ENCODE assay signal across 20 cellular contexts in the genomic region with DNA sequence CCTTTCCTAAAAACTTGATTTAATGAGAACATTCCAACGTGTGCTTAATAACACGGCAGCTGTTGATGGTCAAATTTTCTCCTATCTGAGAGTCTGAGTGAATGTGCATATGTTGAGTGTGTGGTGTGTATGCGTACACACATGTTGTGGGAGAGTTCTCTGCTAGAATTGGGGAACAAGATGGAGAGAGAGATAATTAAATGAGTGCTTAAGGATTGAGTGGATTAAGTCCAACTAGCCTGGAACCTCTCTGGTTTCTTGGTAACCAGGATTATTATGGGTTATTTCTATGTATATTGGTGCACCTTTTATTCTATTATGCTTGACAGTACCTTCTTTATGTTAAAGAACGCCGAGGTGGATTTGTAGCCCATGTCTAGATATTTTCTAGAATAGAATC. TPM values are rescaled to one million over a fixed set of nuclear protein-coding genes. Genes with fewer than 3 reads are reported as not detected.
DNase-seq lines count a peak whose midpoint lies in the region; ATAC-seq and TF ChIP-seq lines count a peak whose summit lies in the region.
"Had no signal": no experiment of that assay in that cellular context is flagged by ENCODE, and none has a peak within 500 bp of the region (broad histone marks: within the 10 kb centered on the region; RNA-seq: fewer than 3 reads in every experiment).

No MANE protein-coding gene starts in this region.

- DNase-seq in activated T-cell treated with anti-CD3 and anti-CD28 coated beads, Interleukin-2, amount 50 U/mL, for 72 hours, result no peak
- DNase-seq in activated T-cell treated with anti-CD3 and anti-CD28 coated beads for 4 hours (no peak), NCI-H524 (lab: John Stamatoyannopoulos, UW) (peak; percentile 58 to 85), CD14-positive monocyte (ENCODE audit: low spot score) (no peak), HuH-7.5 (ENCODE audit: low spot score) (no peak)
- DNase-seq in activated naive CD4-positive, alpha-beta T cell treated with anti-CD3 and anti-CD28 coated beads, Interleukin-2, amount 50 U/mL, for 72 hours (ENCODE audit: low spot score in 2 of 2), result no peak
- no peak for DNase-seq in stimulated activated effector memory CD8-positive, alpha-beta T cell treated with anti-CD3 and anti-CD28 coated beads, Interleukin-12 subunit alpha, Interleukin-12 subunit beta, amount 100 ng/mL, for 72 hours (ENCODE audit: low spot score in 2 of 2)
- DNase-seq: activated gamma-delta T cell; brain microvascular endothelial cell; cortex of kidney; hypothalamus; mammary epithelial cell; MG63; NCI-H1694; NCI-H345; stimulated activated CD4-positive, alpha-beta T cell treated with anti-CD3 and anti-CD28 coated beads, Interleukin-4, amount 100 ng/mL, for 24 hours; SW 1271 had no signal

- no peak for TF ChIP-seq CTCF in CD14-positive monocyte (IDR thresholded peaks at IDR 0.05)

- H3K36me3 Mint-ChIP-seq in activated T-cell treated with anti-CD3 and anti-CD28 coated beads, Interleukin-2, amount 50 U/mL, for 72 hours (ENCODE audit: insufficient read depth in 2 of 2), result peaks cover 0 to 1% of the 10 kb centered on the region in 2 donors
- H3K36me3 Mint-ChIP-seq in activated naive CD4-positive, alpha-beta T cell treated with anti-CD3 and anti-CD28 coated beads, Interleukin-2, amount 50 U/mL, for 72 hours, result peaks cover 7 to 20% of the 10 kb centered on the region in 2 donors
- peaks cover 46% of the 10 kb centered on the region for H3K36me3 Mint-ChIP-seq in stimulated activated effector memory CD8-positive, alpha-beta T cell treated with anti-CD3 and anti-CD28 coated beads, Interleukin-12 subunit alpha, Interleukin-12 subunit beta, amount 100 ng/mL, for 72 hours
- H3K36me3 Mint-ChIP-seq in CD14-positive monocyte, result peaks cover 7 to 21% of the 10 kb centered on the region in 2 donors

- ATAC-seq in activated T-cell treated with anti-CD3 and anti-CD28 coated beads, Interleukin-2, amount 50 U/mL, for 72 hours (replicated peaks in 1 of 2), result no peak
- no peak for ATAC-seq in activated naive CD4-positive, alpha-beta T cell treated with anti-CD3 and anti-CD28 coated beads, Interleukin-2, amount 50 U/mL, for 72 hours
- no peak for ATAC-seq in stimulated activated effector memory CD8-positive, alpha-beta T cell treated with anti-CD3 and anti-CD28 coated beads, Interleukin-12 subunit alpha, Interleukin-12 subunit beta, amount 100 ng/mL, for 72 hours
- ATAC-seq in HG02759 (IDR thresholded peaks at IDR 0.05; ENCODE audit: unreplicated experiment), result no peak

- peaks cover 98% of the 10 kb centered on the region for H3K4me1 Mint-ChIP-seq in activated T-cell treated with anti-CD3 and anti-CD28 coated beads, Interleukin-2, amount 50 U/mL, for 72 hours (ENCODE audit: low read depth)
- H3K4me1 Mint-ChIP-seq in stimulated activated effector memory CD8-positive, alpha-beta T cell treated with anti-CD3 and anti-CD28 coated beads, Interleukin-12 subunit alpha, Interleukin-12 subunit beta, amount 100 ng/mL, for 72 hours, result peaks cover 83% of the 10 kb centered on the region
- peaks cover 79% of the 10 kb centered on the region for H3K4me1 Mint-ChIP-seq in CD14-positive monocyte

- H3K27me3 Mint-ChIP-seq in activated T-cell treated with anti-CD3 and anti-CD28 coated beads, Interleukin-2, amount 50 U/mL, for 72 hours (ENCODE audit: low read depth), result no peaks in the 10 kb centered on the region
- H3K27me3 Mint-ChIP-seq in CD14-positive monocyte (ENCODE audit: low read depth in 3 of 3), result peaks cover 0 to 2% (median 2%) of the 10 kb centered on the region in 3 donors
- H3K27me3 Mint-ChIP-seq: progenitor cell of endocrine pancreas had no signal

- intact Hi-C loops in CD14-positive monocyte (cut with micrococcal nuclease), result no loop called here

- peak overlapping the region; percentile 69 to 81 for H3K4me3 Mint-ChIP-seq in activated T-cell treated with anti-CD3 and anti-CD28 coated beads, Interleukin-2, amount 50 U/mL, for 72 hours
- peak overlapping the region; percentile 50 for H3K4me3 Mint-ChIP-seq in stimulated activated effector memory CD8-positive, alpha-beta T cell treated with anti-CD3 and anti-CD28 coated beads, Interleukin-12 subunit alpha, Interleukin-12 subunit beta, amount 100 ng/mL, for 72 hours
- no peak overlapping the region for H3K4me3 Mint-ChIP-seq in CD14-positive monocyte
- H3K4me3 Mint-ChIP-seq: nephron had no signal

- H3K27ac Mint-ChIP-seq in activated T-cell treated with anti-CD3 and anti-CD28 coated beads, Interleukin-2, amount 50 U/mL, for 72 hours, result peak overlapping the region; percentile 93
- H3K27ac Mint-ChIP-seq in activated naive CD4-positive, alpha-beta T cell treated with anti-CD3 and anti-CD28 coated beads, Interleukin-2, amount 50 U/mL, for 72 hours, result peak overlapping the region; percentile 57 to 86
- peak overlapping the region; percentile 86 for H3K27ac Mint-ChIP-seq in stimulated activated effector memory CD8-positive, alpha-beta T cell treated with anti-CD3 and anti-CD28 coated beads, Interleukin-12 subunit alpha, Interleukin-12 subunit beta, amount 100 ng/mL, for 72 hours
- no peak overlapping the region for H3K27ac Mint-ChIP-seq in CD14-positive monocyte
- H3K27ac Mint-ChIP-seq: nephron, progenitor cell of endocrine pancreas had no signal

- H3K9me3 Mint-ChIP-seq in activated T-cell treated with anti-CD3 and anti-CD28 coated beads, Interleukin-2, amount 50 U/mL, for 72 hours, result no peaks in the 10 kb centered on the region
- no peaks in the 10 kb centered on the region for H3K9me3 Mint-ChIP-seq in activated naive CD4-positive, alpha-beta T cell treated with anti-CD3 and anti-CD28 coated beads, Interleukin-2, amount 50 U/mL, for 72 hours
- H3K9me3 Mint-ChIP-seq in stimulated activated effector memory CD8-positive, alpha-beta T cell treated with anti-CD3 and anti-CD28 coated beads, Interleukin-12 subunit alpha, Interleukin-12 subunit beta, amount 100 ng/mL, for 72 hours, result no peaks in the 10 kb centered on the region
- no peaks in the 10 kb centered on the region for H3K9me3 Mint-ChIP-seq in CD14-positive monocyte
- H3K9me3 Mint-ChIP-seq: nephron had no signal

RNA-seq across cellular contexts. Expression of a gene that starts 36.4 kb away (rescaled TPM):
- total RNA-seq in activated T-cell treated with anti-CD3 and anti-CD28 coated beads, Interleukin-2, amount 50 U/mL, for 72 hours, result 100 to 1,000 TPM; 117 to 137 TPM
- total RNA-seq in activated naive CD4-positive, alpha-beta T cell treated with anti-CD3 and anti-CD28 coated beads, Interleukin-2, amount 50 U/mL, for 72 hours, result 100 to 1,000 TPM; 110 to 146 TPM
- polyA plus RNA-seq in CD14-positive monocyte, result 10 to 100 TPM; 47.0 to 55.5 TPM

Comparison
In these comparisons a context has a peak if more than half of its experiments do, and no peak if none do; other contexts are left out.
1. DNase-seq: peak in NCI-H524 (2 of 2); none in activated T-cell treated with anti-CD3 and anti-CD28 coated beads, Interleukin-2, amount 50 U/mL, for 72 hours (0 of 2), activated T-cell treated with anti-CD3 and anti-CD28 coated beads for 4 hours (single experiment), activated naive CD4-positive, alpha-beta T cell treated with anti-CD3 and anti-CD28 coated beads, Interleukin-2, amount 50 U/mL, for 72 hours (0 of 2), stimulated activated effector memory CD8-positive, alpha-beta T cell treated with anti-CD3 and anti-CD28 coated beads, Interleukin-12 subunit alpha, Interleukin-12 subunit beta, amount 100 ng/mL, for 72 hours (0 of 2), CD14-positive monocyte (single experiment) and HuH-7.5 (single experiment).
2. H3K27ac Mint-ChIP-seq: peak in activated T-cell treated with anti-CD3 and anti-CD28 coated beads, Interleukin-2, amount 50 U/mL, for 72 hours (single experiment), activated naive CD4-positive, alpha-beta T cell treated with anti-CD3 and anti-CD28 coated beads, Interleukin-2, amount 50 U/mL, for 72 hours (2 of 2) and stimulated activated effector memory CD8-positive, alpha-beta T cell treated with anti-CD3 and anti-CD28 coated beads, Interleukin-12 subunit alpha, Interleukin-12 subunit beta, amount 100 ng/mL, for 72 hours (single experiment); none in CD14-positive monocyte (0 of 7).
3. H3K4me3 Mint-ChIP-seq: peak in activated T-cell treated with anti-CD3 and anti-CD28 coated beads, Interleukin-2, amount 50 U/mL, for 72 hours (2 of 2) and stimulated activated effector memory CD8-positive, alpha-beta T cell treated with anti-CD3 and anti-CD28 coated beads, Interleukin-12 subunit alpha, Interleukin-12 subunit beta, amount 100 ng/mL, for 72 hours (single experiment); none in CD14-positive monocyte (0 of 2).